Comparison of ENCODE assay signal across 10 cellular contexts in the genomic region with DNA sequence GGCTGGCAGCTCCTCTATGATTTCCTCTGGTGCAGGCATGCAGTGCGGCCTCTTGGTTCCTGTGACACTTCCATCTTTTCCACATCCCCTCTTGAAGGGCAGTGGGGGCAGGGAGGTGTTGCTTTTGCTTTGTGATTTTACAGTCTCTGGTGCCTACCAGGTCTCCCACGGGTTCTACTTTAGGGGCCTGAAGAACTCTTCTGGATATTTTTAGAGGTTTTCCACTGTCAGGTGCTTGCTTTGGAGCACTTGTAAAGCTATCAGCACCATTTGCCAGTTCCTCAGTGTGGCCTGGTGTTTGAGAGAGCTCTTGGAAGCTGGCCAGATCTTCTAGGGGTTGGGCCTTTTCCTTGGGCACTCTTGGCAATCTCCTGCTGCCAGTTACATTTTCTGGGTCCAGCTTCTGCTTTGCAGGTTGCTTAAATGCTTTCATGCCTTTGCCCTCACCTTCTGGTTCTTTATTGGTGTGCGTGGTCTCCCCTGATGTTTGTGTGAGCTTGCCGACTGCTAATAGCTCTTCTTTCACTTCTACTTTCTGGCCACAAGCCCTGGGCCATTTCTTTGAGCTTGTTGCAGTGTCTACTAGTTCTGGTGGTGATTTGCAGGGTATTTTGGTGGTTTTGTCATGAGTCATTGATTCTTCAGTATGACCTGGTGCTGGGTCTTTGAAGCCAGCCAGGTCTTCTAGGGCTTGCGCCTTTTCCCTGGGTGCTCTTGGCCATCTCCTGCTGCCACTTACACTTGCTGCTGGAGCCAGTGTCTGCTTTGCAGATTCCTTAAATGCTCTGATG. TPM values are rescaled to one million over a fixed set of nuclear protein-coding genes. Genes with fewer than 3 reads are reported as not detected.
DNase-seq lines count a peak whose midpoint lies in the region; ATAC-seq, FAIRE-seq and TF ChIP-seq lines count a peak whose summit lies in the region.
"Had no signal": no experiment of that assay in that cellular context is flagged by ENCODE, and none has a peak within 500 bp of the region (broad histone marks: within the 10 kb centered on the region; RNA-seq: fewer than 3 reads in every experiment).

No MANE protein-coding gene starts in this region.

- no peak overlapping the region for H3K9ac ChIP-seq in kidney (ENCODE audit: low read length in 2 of 2)

- TF ChIP-seq CTCF in kidney (IDR thresholded peaks at IDR 0.05; ENCODE audit: borderline replicate concordance, extremely low read depth, insufficient read depth): no peak

- intact Hi-C loops in cardiac septum (cut with DNase I) (no loop called here), kidney (cut with DNase I) (no loop called here)

- no peaks in the 10 kb centered on the region for H3K4me1 ChIP-seq in kidney (ENCODE audit: control insufficient read depth in 1 of 2, insufficient read depth in 1 of 2, low read depth in 1 of 2, low read length in 2 of 2)

- no peaks in the 10 kb centered on the region for H3K36me3 ChIP-seq in kidney (ENCODE audit: control insufficient read depth in 1 of 2, insufficient read depth in 2 of 2, low read length in 2 of 2)

- no peak overlapping the region for H3K27ac ChIP-seq in kidney (ENCODE audit: low read depth in 2 of 2, low read length in 2 of 2)
- H3K27ac ChIP-seq: epithelial cell of prostate had no signal

- FAIRE-seq in kidney (lab: Jason Lieb, UNC): no peak
- FAIRE-seq: A204.1 had no signal

- no peaks in the 10 kb centered on the region for H3K9me3 ChIP-seq in kidney (ENCODE audit: control insufficient read depth in 1 of 2, low read length in 2 of 2)

- no peak overlapping the region for H3K4me3 ChIP-seq in kidney (ENCODE audit: low read length in 2 of 2)

- DNase-seq in NCI-H1105 treated with DMSO at 0.1 percent for 48 hours (lab: John Stamatoyannopoulos, UW) (peak; percentile 15), NCI-H1105 (lab: John Stamatoyannopoulos, UW) (no peak), NAMALWA (ENCODE audit: low spot score) (peak; percentile 75), cardiac septum (ENCODE audit: low spot score) (peak; percentile 62), NCI-H1694 treated with DMSO at 0.1 percent for 48 hours (lab: John Stamatoyannopoulos, UW) (no peak), kidney (no peak)
- DNase-seq in stimulated activated CD8-positive, alpha-beta memory T cell treated with anti-CD3 and anti-CD28 coated beads, Interleukin-4, amount 100 ng/mL, for 48 hours: no peak

- peak; percentile 97 for ATAC-seq in HG02623 (IDR thresholded peaks at IDR 0.05; ENCODE audit: unreplicated experiment)

RNA-seq across cellular contexts. Expression of a gene that starts 11.4 kb away (rescaled TPM):
- 3.5 TPM for total RNA-seq in cardiac septum
- total RNA-seq in kidney: 9.0 TPM
- 2.0 TPM for polyA plus RNA-seq in kidney (ENCODE audit: insufficient read depth, low read depth, low replicate concordance)

RNA-seq across cellular contexts. Expression of a gene that starts 16.9 kb away (rescaled TPM):
- total RNA-seq in cardiac septum (2.0 TPM), kidney (6.3 TPM)
- polyA plus RNA-seq in kidney (ENCODE audit: insufficient read depth, low read depth, low replicate concordance): 1.4 TPM

Comparison
In these comparisons a context has a peak if more than half of its experiments do, and no peak if none do; other contexts are left out.
1. DNase-seq: peak in NCI-H1105 treated with DMSO at 0.1 percent for 48 hours (single experiment), NAMALWA (single experiment) and cardiac septum (single experiment); none in NCI-H1105 (single experiment), NCI-H1694 treated with DMSO at 0.1 percent for 48 hours (single experiment), stimulated activated CD8-positive, alpha-beta memory T cell treated with anti-CD3 and anti-CD28 coated beads, Interleukin-4, amount 100 ng/mL, for 48 hours (single experiment) and kidney (single experiment).